1 cellular context compared by ENCODE assay signal in the genomic region with DNA sequence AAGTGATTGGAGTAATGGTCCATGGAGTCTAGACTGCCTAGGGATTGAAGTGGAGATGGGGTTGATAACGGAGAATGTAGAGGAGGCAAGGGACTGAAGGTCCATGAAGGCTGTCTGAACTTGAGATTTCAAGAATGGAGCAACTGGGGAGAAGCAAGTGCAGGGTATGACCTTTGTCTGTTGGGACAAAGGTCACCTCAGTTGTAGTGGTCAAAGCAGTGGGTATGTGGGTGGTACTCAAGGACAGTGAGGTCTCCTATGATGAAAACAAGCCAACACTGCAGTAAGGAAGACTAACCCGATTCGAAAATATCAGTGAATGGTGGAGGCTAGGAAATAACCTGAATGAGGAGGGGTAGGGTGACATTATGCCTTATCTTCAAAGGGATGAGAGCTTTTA.
TF ChIP-seq lines count a peak whose summit lies in the region.

No MANE protein-coding gene starts in this region.

TF ChIP-seq in K562, 482 proteins besides CTCF, POLR2A, EP300 and RAD21:
- TF ChIP-seq, protein P1, sequence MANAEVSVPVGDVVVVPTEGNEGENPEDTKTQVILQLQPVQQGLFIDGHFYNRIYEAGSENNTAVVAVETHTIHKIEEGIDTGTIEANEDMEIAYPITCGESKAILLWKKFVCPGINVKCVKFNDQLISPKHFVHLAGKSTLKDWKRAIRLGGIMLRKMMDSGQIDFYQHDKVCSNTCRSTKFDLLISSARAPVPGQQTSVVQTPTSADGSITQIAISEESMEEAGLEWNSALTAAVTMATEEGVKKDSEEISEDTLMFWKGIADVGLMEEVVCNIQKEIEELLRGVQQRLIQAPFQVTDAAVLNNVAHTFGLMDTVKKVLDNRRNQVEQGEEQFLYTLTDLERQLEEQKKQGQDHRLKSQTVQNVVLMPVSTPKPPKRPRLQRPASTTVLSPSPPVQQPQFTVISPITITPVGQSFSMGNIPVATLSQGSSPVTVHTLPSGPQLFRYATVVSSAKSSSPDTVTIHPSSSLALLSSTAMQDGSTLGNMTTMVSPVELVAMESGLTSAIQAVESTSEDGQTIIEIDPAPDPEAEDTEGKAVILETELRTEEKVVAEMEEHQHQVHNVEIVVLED (CRISPR knock-in tag; IDR thresholded peaks at IDR 0.05) = no peak
- no peak for TF ChIP-seq CREB1 (IDR thresholded peaks at IDR 0.05)
- TF ChIP-seq CREB1 (CRISPR knock-in tag; IDR thresholded peaks at IDR 0.05) = 0 out of 2 replicates have a peak, but pooled peaks have one; percentile 17
- TF ChIP-seq SUPT5H (IDR thresholded peaks at IDR 0.05) = 0 out of 2 replicates have a peak, but pooled peaks have one; percentile 29
- no peak for TF ChIP-seq SIN3A (IDR thresholded peaks at IDR 0.05; ENCODE audit: borderline replicate concordance in 2 of 2, control insufficient read depth in 1 of 2, low read depth in 2 of 2, low read length in 2 of 2)
- TF ChIP-seq, protein P2, sequence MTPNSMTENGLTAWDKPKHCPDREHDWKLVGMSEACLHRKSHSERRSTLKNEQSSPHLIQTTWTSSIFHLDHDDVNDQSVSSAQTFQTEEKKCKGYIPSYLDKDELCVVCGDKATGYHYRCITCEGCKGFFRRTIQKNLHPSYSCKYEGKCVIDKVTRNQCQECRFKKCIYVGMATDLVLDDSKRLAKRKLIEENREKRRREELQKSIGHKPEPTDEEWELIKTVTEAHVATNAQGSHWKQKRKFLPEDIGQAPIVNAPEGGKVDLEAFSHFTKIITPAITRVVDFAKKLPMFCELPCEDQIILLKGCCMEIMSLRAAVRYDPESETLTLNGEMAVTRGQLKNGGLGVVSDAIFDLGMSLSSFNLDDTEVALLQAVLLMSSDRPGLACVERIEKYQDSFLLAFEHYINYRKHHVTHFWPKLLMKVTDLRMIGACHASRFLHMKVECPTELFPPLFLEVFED (CRISPR knock-in tag; conservative IDR thresholded peaks at IDR 0.05) = 0 out of 2 replicates have a peak, but pooled peaks have one; percentile 15
- TF ChIP-seq ESRRA (IDR thresholded peaks at IDR 0.05; ENCODE audit: borderline replicate concordance, low read depth) = peak; percentile 94
TF ChIP-seq in K562: peak in this region for 4.
